1 cellular context compared by ENCODE assay signal in the genomic region with DNA sequence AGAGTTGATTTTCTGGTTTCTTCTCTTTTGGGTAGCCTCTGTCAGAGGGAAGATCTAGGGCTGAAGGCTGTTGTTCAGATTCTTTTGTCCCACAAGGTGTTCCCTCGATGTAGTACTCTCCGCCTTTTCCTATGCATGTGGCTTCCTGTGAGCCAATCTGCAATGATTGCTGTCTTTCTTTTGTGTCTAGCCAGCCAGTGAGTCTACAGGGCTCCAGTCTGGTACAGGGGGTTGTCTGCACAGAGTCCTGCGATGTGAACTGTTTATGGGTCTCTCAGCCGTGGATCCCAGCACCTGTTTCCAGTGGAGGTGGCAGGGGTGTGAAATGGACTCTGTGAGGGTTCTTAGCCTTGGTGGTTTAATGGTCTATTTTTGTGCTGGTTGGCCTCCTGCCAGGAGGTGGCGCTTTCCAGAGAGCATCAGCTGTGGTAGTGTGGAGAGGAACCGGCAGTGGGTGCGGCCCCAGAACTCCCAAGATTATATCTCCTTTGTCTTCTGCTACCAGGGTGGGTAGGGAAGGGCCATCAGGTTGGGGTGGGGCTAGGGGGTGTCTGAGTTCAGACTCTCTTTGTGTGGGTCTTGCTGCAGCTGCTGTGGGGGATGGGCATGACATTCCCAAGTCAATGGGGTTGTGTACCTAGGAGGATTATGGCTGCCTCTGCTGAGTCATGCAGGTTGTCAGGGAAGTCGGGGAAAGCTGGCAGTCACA.
TF ChIP-seq lines count a peak whose summit lies in the region.

No MANE protein-coding gene starts in this region.

TF ChIP-seq in HCT116, 20 proteins besides CTCF, POLR2A, EP300 and RAD21 (continued from another document):
- TF ChIP-seq, protein P1, sequence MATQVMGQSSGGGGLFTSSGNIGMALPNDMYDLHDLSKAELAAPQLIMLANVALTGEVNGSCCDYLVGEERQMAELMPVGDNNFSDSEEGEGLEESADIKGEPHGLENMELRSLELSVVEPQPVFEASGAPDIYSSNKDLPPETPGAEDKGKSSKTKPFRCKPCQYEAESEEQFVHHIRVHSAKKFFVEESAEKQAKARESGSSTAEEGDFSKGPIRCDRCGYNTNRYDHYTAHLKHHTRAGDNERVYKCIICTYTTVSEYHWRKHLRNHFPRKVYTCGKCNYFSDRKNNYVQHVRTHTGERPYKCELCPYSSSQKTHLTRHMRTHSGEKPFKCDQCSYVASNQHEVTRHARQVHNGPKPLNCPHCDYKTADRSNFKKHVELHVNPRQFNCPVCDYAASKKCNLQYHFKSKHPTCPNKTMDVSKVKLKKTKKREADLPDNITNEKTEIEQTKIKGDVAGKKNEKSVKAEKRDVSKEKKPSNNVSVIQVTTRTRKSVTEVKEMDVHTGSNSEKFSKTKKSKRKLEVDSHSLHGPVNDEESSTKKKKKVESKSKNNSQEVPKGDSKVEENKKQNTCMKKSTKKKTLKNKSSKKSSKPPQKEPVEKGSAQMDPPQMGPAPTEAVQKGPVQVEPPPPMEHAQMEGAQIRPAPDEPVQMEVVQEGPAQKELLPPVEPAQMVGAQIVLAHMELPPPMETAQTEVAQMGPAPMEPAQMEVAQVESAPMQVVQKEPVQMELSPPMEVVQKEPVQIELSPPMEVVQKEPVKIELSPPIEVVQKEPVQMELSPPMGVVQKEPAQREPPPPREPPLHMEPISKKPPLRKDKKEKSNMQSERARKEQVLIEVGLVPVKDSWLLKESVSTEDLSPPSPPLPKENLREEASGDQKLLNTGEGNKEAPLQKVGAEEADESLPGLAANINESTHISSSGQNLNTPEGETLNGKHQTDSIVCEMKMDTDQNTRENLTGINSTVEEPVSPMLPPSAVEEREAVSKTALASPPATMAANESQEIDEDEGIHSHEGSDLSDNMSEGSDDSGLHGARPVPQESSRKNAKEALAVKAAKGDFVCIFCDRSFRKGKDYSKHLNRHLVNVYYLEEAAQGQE (IDR thresholded peaks at IDR 0.05; ENCODE audit: low read depth), result no peak
- TF ChIP-seq ELF1 (IDR thresholded peaks at IDR 0.05; ENCODE audit: borderline replicate concordance, low read depth) (no peak), SIN3A (IDR thresholded peaks at IDR 0.05; ENCODE audit: low read depth) (no peak), SP1 (IDR thresholded peaks at IDR 0.05; ENCODE audit: low read depth) (no peak)
- TF ChIP-seq, protein P2, sequence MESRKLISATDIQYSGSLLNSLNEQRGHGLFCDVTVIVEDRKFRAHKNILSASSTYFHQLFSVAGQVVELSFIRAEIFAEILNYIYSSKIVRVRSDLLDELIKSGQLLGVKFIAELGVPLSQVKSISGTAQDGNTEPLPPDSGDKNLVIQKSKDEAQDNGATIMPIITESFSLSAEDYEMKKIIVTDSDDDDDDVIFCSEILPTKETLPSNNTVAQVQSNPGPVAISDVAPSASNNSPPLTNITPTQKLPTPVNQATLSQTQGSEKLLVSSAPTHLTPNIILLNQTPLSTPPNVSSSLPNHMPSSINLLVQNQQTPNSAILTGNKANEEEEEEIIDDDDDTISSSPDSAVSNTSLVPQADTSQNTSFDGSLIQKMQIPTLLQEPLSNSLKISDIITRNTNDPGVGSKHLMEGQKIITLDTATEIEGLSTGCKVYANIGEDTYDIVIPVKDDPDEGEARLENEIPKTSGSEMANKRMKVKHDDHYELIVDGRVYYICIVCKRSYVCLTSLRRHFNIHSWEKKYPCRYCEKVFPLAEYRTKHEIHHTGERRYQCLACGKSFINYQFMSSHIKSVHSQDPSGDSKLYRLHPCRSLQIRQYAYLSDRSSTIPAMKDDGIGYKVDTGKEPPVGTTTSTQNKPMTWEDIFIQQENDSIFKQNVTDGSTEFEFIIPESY (IDR thresholded peaks at IDR 0.05; ENCODE audit: extremely low read depth, insufficient replicate concordance, low read length), result no peak
TF ChIP-seq in HCT116: peak in this region for 0.
